Comparison of ENCODE assay signal across 8 cellular contexts in the genomic region with DNA sequence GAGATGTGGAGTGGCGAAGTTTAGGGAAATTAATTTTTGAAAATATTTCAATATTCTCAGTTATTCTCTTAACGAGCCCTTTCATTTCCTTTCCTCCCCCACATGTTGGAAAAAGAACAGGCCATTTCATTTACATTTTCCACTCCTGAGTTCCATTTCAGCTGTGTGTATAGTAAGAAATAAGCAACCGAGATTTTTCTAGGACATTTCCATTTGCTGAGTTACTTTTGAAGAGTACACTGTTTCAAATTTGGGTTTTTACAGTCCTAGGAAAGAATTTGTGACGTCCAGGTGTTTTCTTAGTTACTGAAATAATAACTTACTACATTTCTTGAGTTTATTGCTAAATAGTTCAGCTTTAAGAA. TPM values are rescaled to one million over a fixed set of nuclear protein-coding genes. Genes with fewer than 3 reads are reported as not detected.
A peak's percentile ranks its signal among the peaks of the same experiment; 100 is the strongest.
DNase-seq lines count a peak whose midpoint lies in the region; ATAC-seq and TF ChIP-seq lines count a peak whose summit lies in the region.

No MANE protein-coding gene starts in this region.

- peaks cover 20% of the 10 kb centered on the region for H3K36me3 Mint-ChIP-seq in dendritic cell treated with granulocyte-macrophage colony-stimulating factor and Interleukin-4, amounts not matched to agents 40 ng/mL and 50 ng/mL, for 4 days (ENCODE audit: low read depth)
- H3K36me3 Mint-ChIP-seq in naive thymus-derived CD8-positive, alpha-beta T cell: peaks cover 0 to 8% (median 0%) of the 10 kb centered on the region in 3 donors

- POLR2A ChIA-PET in naive thymus-derived CD8-positive, alpha-beta T cell (lab: Charles Lee): interaction anchor here (1.1 to 4.7 kb wide), 5 partner anchors 9 to 107 kb away, joined by 3 to 76 read pairs (median 18); partner anchors contain the start of gene HERPUD2

- peak overlapping the region; percentile 98 for H3K4me3 Mint-ChIP-seq in dendritic cell treated with granulocyte-macrophage colony-stimulating factor and Interleukin-4, amounts not matched to agents 40 ng/mL and 50 ng/mL, for 4 days
- H3K4me3 Mint-ChIP-seq in naive thymus-derived CD8-positive, alpha-beta T cell: peak overlapping the region; percentile 91 to 97 (median 94)

- intact Hi-C loops in dendritic cell treated with granulocyte-macrophage colony-stimulating factor and Interleukin-4, amounts not matched to agents 40 ng/mL and 50 ng/mL, for 4 days (cut with micrococcal nuclease): loop anchor here (10.0 kb wide), 1 partner anchor 83 kb away; no protein-coding TSS in a partner anchor

- H3K27ac Mint-ChIP-seq in dendritic cell treated with granulocyte-macrophage colony-stimulating factor and Interleukin-4, amounts not matched to agents 40 ng/mL and 50 ng/mL, for 4 days: peak overlapping the region; percentile 86
- H3K27ac Mint-ChIP-seq in naive thymus-derived CD8-positive, alpha-beta T cell: peak overlapping the region; percentile 94 to 100 (median 99)

- no peak for ATAC-seq in naive thymus-derived CD8-positive, alpha-beta T cell
- ATAC-seq in HG03196 (IDR thresholded peaks at IDR 0.05; ENCODE audit: unreplicated experiment) (no peak), GM21529 (IDR thresholded peaks at IDR 0.05; ENCODE audit: unreplicated experiment) (no peak)

- peaks cover 54% of the 10 kb centered on the region for H3K4me1 Mint-ChIP-seq in dendritic cell treated with granulocyte-macrophage colony-stimulating factor and Interleukin-4, amounts not matched to agents 40 ng/mL and 50 ng/mL, for 4 days (ENCODE audit: low read depth)
- H3K4me1 Mint-ChIP-seq in naive thymus-derived CD8-positive, alpha-beta T cell: peaks cover 36 to 60% (median 57%) of the 10 kb centered on the region in 4 donors

- peak overlapping the region; percentile 81 for H3K4me3 ChIP-seq in AG10803 (ENCODE audit: low read length)

- no peaks in the 10 kb centered on the region for H3K9me3 Mint-ChIP-seq in dendritic cell treated with granulocyte-macrophage colony-stimulating factor and Interleukin-4, amounts not matched to agents 40 ng/mL and 50 ng/mL, for 4 days
- no peaks in the 10 kb centered on the region for H3K9me3 Mint-ChIP-seq in naive thymus-derived CD8-positive, alpha-beta T cell

- DNase-seq in AG10803 (ENCODE audit: low read depth) (no peak), GM19240 (ENCODE audit: insufficient read length, low spot score) (no peak)
- DNase-seq in naive thymus-derived CD8-positive, alpha-beta T cell: peak in 1 of 10 donors; percentile 26
- DNase-seq in activated CD4-positive, CD25-positive, alpha-beta regulatory T cell treated with anti-CD3 and anti-CD28 coated beads, Interleukin-2, amount 50 U/mL, for 72 hours: no peak

- no peak for TF ChIP-seq CTCF in AG10803 (conservative IDR thresholded peaks at IDR 0.05; ENCODE audit: low read length)
- 0 out of 2 replicates have a peak, but pooled peaks have one; percentile 4 for TF ChIP-seq CTCF in LNCAP (IDR thresholded peaks at IDR 0.05)

- H3K27me3 Mint-ChIP-seq in dendritic cell treated with granulocyte-macrophage colony-stimulating factor and Interleukin-4, amounts not matched to agents 40 ng/mL and 50 ng/mL, for 4 days: no peaks in the 10 kb centered on the region
- no peaks in the 10 kb centered on the region for H3K27me3 Mint-ChIP-seq in naive thymus-derived CD8-positive, alpha-beta T cell

RNA-seq across cellular contexts. Expression of gene SEPTIN7, which starts 1.2 kb away (rescaled TPM):
- total RNA-seq in naive thymus-derived CD8-positive, alpha-beta T cell: 100 to 1,000 TPM; 244 TPM
- polyA plus RNA-seq in naive thymus-derived CD8-positive, alpha-beta T cell: 100 to 1,000 TPM; 488 to 693 (median 497) TPM
